13 cellular contexts compared by ENCODE assay signal in genomic region chr4:71189471-71189870, GRCh38.
DNase-seq lines count a peak whose midpoint lies in the region; ATAC-seq, FAIRE-seq and TF ChIP-seq lines count a peak whose summit lies in the region.
"Had no signal": no experiment of that assay in that cellular context is flagged by ENCODE, and none has a peak within 500 bp of the region (broad histone marks: within the 10 kb centered on the region; RNA-seq: fewer than 3 reads in every experiment).

No MANE protein-coding gene starts in this region.

- no peak for TF ChIP-seq CTCF in Calu3 (IDR thresholded peaks at IDR 0.05; ENCODE audit: unreplicated experiment)
- TF ChIP-seq CTCF in fibroblast of the aortic adventitia (IDR thresholded peaks at IDR 0.05; ENCODE audit: insufficient read depth, low read length) = no peak
- no peak for TF ChIP-seq CTCF in prostate gland (IDR thresholded peaks at IDR 0.05)
- no peak for TF ChIP-seq CTCF in glutamatergic neuron (IDR thresholded peaks at IDR 0.05; ENCODE audit: partially characterized antibody, unreplicated experiment)

- no TSS peak for BruUV-seq in Calu3 (replicated peaks; lab: Mats Ljungman, UMichigan)

- H3K4me3 ChIP-seq in fibroblast of the aortic adventitia (ENCODE audit: low read depth, low read length) (no peak overlapping the region), prostate gland (no peak overlapping the region)

- FAIRE-seq in RCC 7860 (lab: Jason Lieb, UNC) = peak; percentile 78

- CTCF ChIA-PET in Calu3 (lab: Charles Lee) = interaction anchor here (0.6 kb wide), 1 partner anchor 21 kb away, joined by 3 read pairs; no protein-coding TSS in a partner anchor

- peak; percentile 12 for DNase-seq in Calu3
- DNase-seq in RCC 7860 (ENCODE audit: low spot score) = peak; percentile 46
- DNase-seq in fibroblast of the aortic adventitia (ENCODE audit: low read depth) = peak; percentile 50
- DNase-seq in prostate gland (ENCODE audit: low spot score) = peak; percentile 12
- DNase-seq in glutamatergic neuron = no peak
- DNase-seq in OCI-M2 (lab: John Stamatoyannopoulos, UW; ENCODE audit: unreplicated experiment) = no peak
- no peak for DNase-seq in OCI-M1 (lab: John Stamatoyannopoulos, UW)
- DNase-seq: activated naive CD4-positive, alpha-beta T cell treated with anti-CD3 and anti-CD28 coated beads, Interleukin-2, amount 10 ng/mL, durations not matched to agents 7 days and 5 days; Caco-2; MM.1S; T-helper 9 cell had no signal

- 43% methylated on average over 6 of the region's 6 CpGs for WGBS in prostate gland

- H3K36me3 Mint-ChIP-seq in Calu3 (ENCODE audit: insufficient read depth, unreplicated experiment) = peaks cover 27% of the 10 kb centered on the region
- H3K36me3 Mint-ChIP-seq in glutamatergic neuron (ENCODE audit: unreplicated experiment) = no peaks in the 10 kb centered on the region

- H3K9me3 Mint-ChIP-seq in Calu3 (ENCODE audit: low read depth, unreplicated experiment) (no peaks in the 10 kb centered on the region), glutamatergic neuron (ENCODE audit: unreplicated experiment) (peaks cover 4% of the 10 kb centered on the region)
- H3K9me3 Mint-ChIP-seq: activated naive CD4-positive, alpha-beta T cell treated with anti-CD3 and anti-CD28 coated beads, Interleukin-2, amount 10 ng/mL, durations not matched to agents 7 days and 5 days had no signal

- H3K4me1 Mint-ChIP-seq in Calu3 (ENCODE audit: low read depth, unreplicated experiment) = peaks cover 13% of the 10 kb centered on the region
- peaks cover 9% of the 10 kb centered on the region for H3K4me1 Mint-ChIP-seq in glutamatergic neuron (ENCODE audit: low read depth, unreplicated experiment)

- peak overlapping the region in 1 of 2 donors; percentile 72 for H3K27ac ChIP-seq in prostate gland
- H3K27ac ChIP-seq: RWPE1 had no signal

- H3K27me3 ChIP-seq in prostate gland (replicated peaks; ENCODE audit: insufficient read depth) = no peaks in the 10 kb centered on the region

- intact Hi-C loops in Calu3 (cut with micrococcal nuclease; ENCODE audit: unreplicated experiment) (loop anchor here (2.0 to 10.0 kb wide), 2 partner anchors 75 to 361 kb away; no protein-coding TSS in a partner anchor), prostate gland (cut with DNase I) (no loop called here)

- H3K9me3 ChIP-seq in prostate gland = no peaks in the 10 kb centered on the region
- H3K9me3 ChIP-seq: Caco-2 had no signal

- H3K27me3 Mint-ChIP-seq in Calu3 (ENCODE audit: unreplicated experiment) (no peaks in the 10 kb centered on the region), glutamatergic neuron (ENCODE audit: unreplicated experiment) (peaks cover 13% of the 10 kb centered on the region)

- H3K27ac Mint-ChIP-seq in Calu3 (ENCODE audit: unreplicated experiment) (no peak overlapping the region), glutamatergic neuron (ENCODE audit: unreplicated experiment) (no peak overlapping the region)
- H3K27ac Mint-ChIP-seq: activated naive CD4-positive, alpha-beta T cell treated with anti-CD3 and anti-CD28 coated beads, Interleukin-2, amount 10 ng/mL, durations not matched to agents 7 days and 5 days had no signal

- no peak for ATAC-seq in GM19328 (IDR thresholded peaks at IDR 0.05; ENCODE audit: unreplicated experiment)

- H3K36me3 ChIP-seq in prostate gland = no peaks in the 10 kb centered on the region

- H3K4me3 Mint-ChIP-seq in Calu3 (ENCODE audit: low read depth, unreplicated experiment) = no peak overlapping the region
- H3K4me3 Mint-ChIP-seq in glutamatergic neuron (ENCODE audit: unreplicated experiment) = no peak overlapping the region

- no peak for TF ChIP-seq POLR2A in prostate gland (IDR thresholded peaks at IDR 0.05)

- no peaks in the 10 kb centered on the region for H3K4me1 ChIP-seq in prostate gland (replicated peaks)

Comparison
In these comparisons a context has a peak if more than half of its experiments do, and no peak if none do; other contexts are left out.
1. DNase-seq: peak in Calu3 (single experiment), RCC 7860 (single experiment), fibroblast of the aortic adventitia (single experiment) and prostate gland (single experiment); none in glutamatergic neuron (single experiment), OCI-M2 (single experiment) and OCI-M1 (single experiment).